8 cellular contexts compared by ENCODE assay signal in the genomic region with DNA sequence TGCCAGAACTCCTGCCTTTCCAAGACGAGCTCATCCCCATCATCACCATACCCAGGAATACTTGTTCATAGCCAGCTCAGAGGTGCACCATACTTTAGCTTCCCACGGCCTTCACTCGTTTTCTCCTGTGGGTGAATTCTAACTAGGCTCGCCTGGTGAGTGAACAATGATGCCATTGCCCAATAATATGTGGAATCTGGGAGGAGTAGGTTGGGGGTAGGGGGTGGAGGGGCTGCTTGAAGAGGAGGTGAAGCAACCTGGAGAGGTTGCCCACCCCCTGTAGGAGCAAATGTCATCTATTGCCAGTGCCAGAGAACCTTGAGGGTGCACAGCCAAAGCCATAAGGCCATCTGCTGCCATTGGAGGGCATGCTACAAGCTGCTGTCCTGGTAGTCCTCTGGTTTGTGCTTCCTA. TPM values are rescaled to one million over a fixed set of nuclear protein-coding genes. Genes with fewer than 3 reads are reported as not detected.
DNase-seq lines count a peak whose midpoint lies in the region; ATAC-seq and TF ChIP-seq lines count a peak whose summit lies in the region.

No MANE protein-coding gene starts in this region.

- H3K27ac Mint-ChIP-seq in stimulated activated naive CD8-positive, alpha-beta T cell treated with anti-CD3 and anti-CD28 coated beads, Interleukin-15, Interleukin-2, amounts not matched to agents 100 ng/mL and 50 ng/mL, for 24 hours, result no peak overlapping the region

- no peak for DNase-seq in stimulated activated naive CD8-positive, alpha-beta T cell treated with anti-CD3 and anti-CD28 coated beads, Interleukin-15, Interleukin-2, amounts not matched to agents 100 U/mL and 50 U/mL, for 24 hours
- DNase-seq in lower lobe of right lung (no peak), posterior cingulate gyrus (no peak), LoVo (ENCODE audit: low spot score) (no peak)

- peak overlapping the region; percentile 84 for H3K4me3 Mint-ChIP-seq in stimulated activated naive CD8-positive, alpha-beta T cell treated with anti-CD3 and anti-CD28 coated beads, Interleukin-15, Interleukin-2, amounts not matched to agents 100 ng/mL and 50 ng/mL, for 24 hours

- peak overlapping the region; percentile 78 for H3K4me3 ChIP-seq in lower lobe of right lung

- intact Hi-C loops in lower lobe of right lung (cut with DNase I), result loop anchor here (10.0 kb wide), 1 partner anchor 143 kb away; the partner anchor contains the start of gene TCAIM
- intact Hi-C loops in posterior cingulate gyrus (cut with DNase I), result loop anchor here (10.0 kb wide), 1 partner anchor 153 kb away; no protein-coding TSS in a partner anchor

- H3K27me3 ChIP-seq in lower lobe of right lung (ENCODE audit: low read depth), result no peaks in the 10 kb centered on the region

- H3K27ac ChIP-seq in angular gyrus (ENCODE audit: low read depth, low read length) (peak overlapping the region; percentile 77), lower lobe of right lung (no peak overlapping the region)

- no peaks in the 10 kb centered on the region for H3K36me3 Mint-ChIP-seq in stimulated activated naive CD8-positive, alpha-beta T cell treated with anti-CD3 and anti-CD28 coated beads, Interleukin-15, Interleukin-2, amounts not matched to agents 100 ng/mL and 50 ng/mL, for 24 hours (ENCODE audit: low read depth)

- H3K36me3 ChIP-seq in lower lobe of right lung, result no peaks in the 10 kb centered on the region

- no peak for TF ChIP-seq CTCF in lower lobe of right lung (IDR thresholded peaks at IDR 0.05)

- peaks cover 19% of the 10 kb centered on the region for H3K4me1 ChIP-seq in lower lobe of right lung

- no peaks in the 10 kb centered on the region for H3K27me3 Mint-ChIP-seq in stimulated activated naive CD8-positive, alpha-beta T cell treated with anti-CD3 and anti-CD28 coated beads, Interleukin-15, Interleukin-2, amounts not matched to agents 100 ng/mL and 50 ng/mL, for 24 hours

- H3K4me1 Mint-ChIP-seq in stimulated activated naive CD8-positive, alpha-beta T cell treated with anti-CD3 and anti-CD28 coated beads, Interleukin-15, Interleukin-2, amounts not matched to agents 100 ng/mL and 50 ng/mL, for 24 hours (ENCODE audit: low read depth), result peaks cover 23% of the 10 kb centered on the region

- no peaks in the 10 kb centered on the region for H3K9me3 Mint-ChIP-seq in stimulated activated naive CD8-positive, alpha-beta T cell treated with anti-CD3 and anti-CD28 coated beads, Interleukin-15, Interleukin-2, amounts not matched to agents 100 ng/mL and 50 ng/mL, for 24 hours

- ATAC-seq in stimulated activated naive CD8-positive, alpha-beta T cell treated with anti-CD3 and anti-CD28 coated beads, Interleukin-15, Interleukin-2, amounts not matched to agents 100 U/mL and 50 U/mL, for 24 hours, result no peak
- no peak for ATAC-seq in lower lobe of right lung
- ATAC-seq in HG02623 (IDR thresholded peaks at IDR 0.05; ENCODE audit: unreplicated experiment), result no peak
- ATAC-seq in HG02870 (IDR thresholded peaks at IDR 0.05; ENCODE audit: unreplicated experiment), result no peak

- no peaks in the 10 kb centered on the region for H3K9me3 ChIP-seq in lower lobe of right lung

RNA-seq across cellular contexts. Expression of gene ZNF445, which starts 0.6 kb away (rescaled TPM):
- 21.1 TPM for total RNA-seq in lower lobe of right lung
